Comparison of ENCODE assay signal across 1 cellular context in genomic region chr17:82734987-82735866, GRCh38.
TF ChIP-seq lines count a peak whose summit lies in the region.

Gene FN3K (plus strand): TSS chr17:82735615. CDS start chr17:82735637, 22 bp downstream.

TF ChIP-seq in K562, 482 proteins besides CTCF, POLR2A, EP300 and RAD21 (continued from another document and continues in another):
- peak in 1 of 3 experiments; percentile 71; a peak in 2 of 6 replicates for TF ChIP-seq ZBTB11 (CRISPR knock-in tag; IDR thresholded peaks at IDR 0.05)
- TF ChIP-seq THRAP3 (IDR thresholded peaks at IDR 0.05; ENCODE audit: borderline replicate concordance), result no peak
- TF ChIP-seq BRD9 (IDR thresholded peaks at IDR 0.05; ENCODE audit: low read depth, partially characterized antibody), result no peak
- no peak for TF ChIP-seq IFI16 (CRISPR knock-in tag; IDR thresholded peaks at IDR 0.05)
- peak in 1 of 2 experiments; percentile 81; a peak in 2 of 4 replicates for TF ChIP-seq ZNF639 (CRISPR knock-in tag; conservative IDR thresholded peaks at IDR 0.05 in 1 of 2, IDR thresholded peaks at IDR 0.05 in 1 of 2)
- no peak for TF ChIP-seq MXI1 (IDR thresholded peaks at IDR 0.05; ENCODE audit: low read depth, low read length)
- TF ChIP-seq PCBP1 (IDR thresholded peaks at IDR 0.05; ENCODE audit: low read depth, low read length, poor library complexity, severe bottlenecking), result no peak
- TF ChIP-seq TCF3 (CRISPR knock-in tag; IDR thresholded peaks at IDR 0.05), result no peak
- TF ChIP-seq ZNF263 (CRISPR knock-in tag; IDR thresholded peaks at IDR 0.05; ENCODE audit: borderline replicate concordance), result peak; percentile 63; the same call in 1 of the 2 replicates
- no peak for TF ChIP-seq TFE3 (CRISPR knock-in tag; IDR thresholded peaks at IDR 0.05)
- no peak for TF ChIP-seq SMAD3 (CRISPR knock-in tag; conservative IDR thresholded peaks at IDR 0.05)
- TF ChIP-seq ZNF165 (CRISPR knock-in tag; IDR thresholded peaks at IDR 0.05; ENCODE audit: borderline replicate concordance), result no peak
- TF ChIP-seq E2F3 (CRISPR knock-in tag; IDR thresholded peaks at IDR 0.05), result no peak
- peak; percentile 90 for TF ChIP-seq POLR2G (IDR thresholded peaks at IDR 0.05; ENCODE audit: low read depth, low read length)
- TF ChIP-seq ZNF12 (CRISPR knock-in tag; IDR thresholded peaks at IDR 0.05), result peak; percentile 82; the same call in 1 of the 2 replicates
- TF ChIP-seq MLLT1 (IDR thresholded peaks at IDR 0.05), result peak in 1 of 2 experiments; percentile 83; a peak in 2 of 4 replicates
- TF ChIP-seq PHF20 (IDR thresholded peaks at IDR 0.05; ENCODE audit: partially characterized antibody), result peak; percentile 88
- TF ChIP-seq CEBPZ (IDR thresholded peaks at IDR 0.05; ENCODE audit: borderline replicate concordance, low read depth, low read length), result no peak
- TF ChIP-seq JUND (IDR thresholded peaks at IDR 0.05; ENCODE audit: borderline replicate concordance, low read depth, low read length), result no peak
- no peak for TF ChIP-seq JUND (tag; IDR thresholded peaks at IDR 0.05; ENCODE audit: borderline replicate concordance, low read depth, low read length)
- peak; percentile 68 for TF ChIP-seq SUPT5H (IDR thresholded peaks at IDR 0.05)
- peak in 1 of 2 experiments; percentile 82; a peak in 2 of 4 replicates for TF ChIP-seq KDM1A (IDR thresholded peaks at IDR 0.05)
- TF ChIP-seq SMAD4 (CRISPR knock-in tag; conservative IDR thresholded peaks at IDR 0.05), result peak; percentile 52; the same call in 1 of the 2 replicates
- TF ChIP-seq ZNF395 (CRISPR knock-in tag; IDR thresholded peaks at IDR 0.05), result peak; percentile 90
- peak; percentile 94 for TF ChIP-seq MGA (IDR thresholded peaks at IDR 0.05)
- TF ChIP-seq STAT5B (CRISPR knock-in tag; IDR thresholded peaks at IDR 0.05), result no peak
- TF ChIP-seq ZNF134 (CRISPR knock-in tag; conservative IDR thresholded peaks at IDR 0.05), result no peak
